In the genomic region with DNA sequence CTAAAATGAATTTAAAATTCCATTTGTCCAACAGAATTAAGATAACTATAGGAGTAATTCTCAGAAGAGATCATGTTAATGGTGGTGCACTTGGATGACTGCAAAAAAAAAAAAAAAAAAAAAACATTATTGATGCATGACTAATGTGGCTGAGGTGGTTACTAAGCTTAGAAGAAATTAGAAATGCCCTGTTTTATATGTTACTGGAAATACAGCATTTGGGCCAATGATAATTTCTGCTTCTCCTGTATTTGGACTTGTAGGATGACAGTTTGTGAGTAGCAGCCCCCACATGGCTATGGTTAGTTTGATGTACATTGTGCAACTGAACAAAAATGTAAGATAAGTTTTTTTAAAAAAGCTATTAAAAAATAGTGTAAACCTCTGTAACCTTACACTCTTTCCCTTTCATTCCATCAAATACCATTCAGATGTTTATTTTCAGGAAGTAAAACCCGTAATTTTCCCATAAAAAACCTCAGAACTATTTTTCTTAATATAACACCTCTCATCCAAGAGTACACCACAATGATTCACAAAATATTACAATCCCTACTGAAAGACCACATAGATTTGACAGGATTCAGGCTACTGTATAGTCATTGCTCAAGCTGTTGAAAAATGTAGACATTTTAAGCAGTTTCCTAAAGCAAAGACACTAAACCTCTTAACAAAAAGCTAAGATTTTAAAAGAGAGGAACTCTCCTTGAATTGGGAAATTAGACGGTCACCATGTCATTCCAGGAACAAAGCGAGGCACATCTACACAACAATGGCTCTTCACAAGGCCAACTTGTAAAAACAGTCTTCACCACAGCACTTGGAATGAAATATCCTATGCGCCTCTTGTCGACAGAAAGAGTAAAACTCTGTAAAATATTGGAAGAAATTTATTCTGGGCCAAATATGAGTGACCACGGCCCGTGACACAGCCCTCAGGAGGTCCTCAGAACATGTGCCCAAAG, we compare ENCODE assay signal across 12 cellular contexts.
DNase-seq lines count a peak whose midpoint lies in the region; ATAC-seq and TF ChIP-seq lines count a peak whose summit lies in the region.
"Had no signal": no experiment of that assay in that cellular context is flagged by ENCODE, and none has a peak within 500 bp of the region (broad histone marks: within the 10 kb centered on the region; RNA-seq: fewer than 3 reads in every experiment).

No MANE protein-coding gene starts in this region.

- DNase-seq in H4 (ENCODE audit: low spot score) (peak; percentile 77), SK-N-MC (ENCODE audit: low read depth, low spot score) (no peak), fibroblast of mammary gland (ENCODE audit: low read depth) (peak; percentile 93), stomach (no peak), NCI-H345 (lab: John Stamatoyannopoulos, UW) (no peak), prostate gland (ENCODE audit: low spot score) (no peak)
- no peak for DNase-seq in activated naive CD4-positive, alpha-beta T cell treated with anti-CD3 and anti-CD28 coated beads, Interleukin-2, amount 50 U/mL, for 72 hours (ENCODE audit: low spot score in 2 of 2)
- DNase-seq: activated naive CD8-positive, alpha-beta T cell treated with anti-CD3 and anti-CD28 coated beads for 36 hours; erythroblast had no signal

- TF ChIP-seq CTCF in fibroblast of mammary gland (conservative IDR thresholded peaks at IDR 0.05; ENCODE audit: control insufficient read depth, insufficient read depth, low read depth, low read length) (no peak), stomach (IDR thresholded peaks at IDR 0.05) (no peak), prostate gland (IDR thresholded peaks at IDR 0.05) (no peak)

- no peak for TF ChIP-seq EP300 in stomach (IDR thresholded peaks at IDR 0.05)

- WGBS in stomach, 5 donors: 86 to 92% (median 87%) methylated on average over 7 of the region's 7 CpGs
- 82% methylated on average over 7 of the region's 7 CpGs for WGBS in prostate gland

- H3K27me3 ChIP-seq in stomach (no peaks in the 10 kb centered on the region), prostate gland (replicated peaks; ENCODE audit: insufficient read depth) (no peaks in the 10 kb centered on the region)

- H3K9me3 ChIP-seq in SK-N-MC (ENCODE audit: low read depth, low read length) (no peaks in the 10 kb centered on the region), stomach (peaks cover 0 to 6% (median 0%) of the 10 kb centered on the region in 4 donors), prostate gland (no peaks in the 10 kb centered on the region)

- H3K27ac Mint-ChIP-seq in activated naive CD4-positive, alpha-beta T cell treated with anti-CD3 and anti-CD28 coated beads, Interleukin-2, amount 50 U/mL, for 72 hours: no peak overlapping the region
- H3K27ac Mint-ChIP-seq: activated naive CD8-positive, alpha-beta T cell treated with anti-CD3 and anti-CD28 coated beads for 36 hours; stimulated activated naive CD8-positive, alpha-beta T cell treated with anti-CD3 and anti-CD28 coated beads, Interleukin-15, Interleukin-2, amounts not matched to agents 100 ng/mL and 50 ng/mL, for 24 hours had no signal

- ATAC-seq in activated naive CD4-positive, alpha-beta T cell treated with anti-CD3 and anti-CD28 coated beads, Interleukin-2, amount 50 U/mL, for 72 hours: no peak

- H3K36me3 Mint-ChIP-seq in activated naive CD4-positive, alpha-beta T cell treated with anti-CD3 and anti-CD28 coated beads, Interleukin-2, amount 50 U/mL, for 72 hours: peaks cover 11 to 26% of the 10 kb centered on the region in 2 donors

- TF ChIP-seq POLR2A in stomach (IDR thresholded peaks at IDR 0.05) (no peak), prostate gland (IDR thresholded peaks at IDR 0.05) (no peak)

- no peaks in the 10 kb centered on the region for H3K4me1 ChIP-seq in stomach
- H3K4me1 ChIP-seq in prostate gland (replicated peaks): no peaks in the 10 kb centered on the region

- peak overlapping the region; percentile 11; the same call in 1 of the 2 replicates for H3K27ac ChIP-seq in SK-N-MC
- H3K27ac ChIP-seq in skin epidermis: peak overlapping the region in 15 of 21 experiments; percentile 12 to 65 (median 48)
- H3K27ac ChIP-seq in stomach: peak overlapping the region in 1 of 5 donors; percentile 12
- H3K27ac ChIP-seq in prostate gland: no peak overlapping the region
- H3K27ac ChIP-seq: HL-60 had no signal

- intact Hi-C loops in stomach (cut with DNase I; ENCODE audit: low total_unique reads): no loop called here
- intact Hi-C loops in prostate gland (cut with DNase I): no loop called here

- H3K4me3 ChIP-seq in SK-N-MC: no peak overlapping the region
- H3K4me3 ChIP-seq in fibroblast of mammary gland (ENCODE audit: control insufficient read depth, low read depth, low read length): no peak overlapping the region
- no peak overlapping the region for H3K4me3 ChIP-seq in skin epidermis
- no peak overlapping the region for H3K4me3 ChIP-seq in stomach
- no peak overlapping the region for H3K4me3 ChIP-seq in prostate gland

- no peak overlapping the region for H3K9ac ChIP-seq in SK-N-MC (ENCODE audit: insufficient read length)

- H3K36me3 ChIP-seq in SK-N-MC (ENCODE audit: insufficient read depth, low read length) (no peaks in the 10 kb centered on the region; the same call in 1 of the 2 replicates), stomach (peaks cover 0 to 2% (median under 1%) of the 10 kb centered on the region in 4 donors), prostate gland (no peaks in the 10 kb centered on the region)

- H3K9me3 Mint-ChIP-seq in activated naive CD4-positive, alpha-beta T cell treated with anti-CD3 and anti-CD28 coated beads, Interleukin-2, amount 50 U/mL, for 72 hours: peaks cover 5 to 7% of the 10 kb centered on the region in 2 donors
- H3K9me3 Mint-ChIP-seq: stimulated activated naive CD8-positive, alpha-beta T cell treated with anti-CD3 and anti-CD28 coated beads, Interleukin-15, Interleukin-2, amounts not matched to agents 100 ng/mL and 50 ng/mL, for 24 hours had no signal

Comparison
In these comparisons a context has a peak if more than half of its experiments do, and no peak if none do; other contexts are left out.
1. DNase-seq: peak in H4 (single experiment) and fibroblast of mammary gland (single experiment); none in SK-N-MC (single experiment), stomach (single experiment), NCI-H345 (single experiment), activated naive CD4-positive, alpha-beta T cell treated with anti-CD3 and anti-CD28 coated beads, Interleukin-2, amount 50 U/mL, for 72 hours (0 of 2) and prostate gland (single experiment).
2. H3K27ac ChIP-seq: peak in SK-N-MC (single experiment) and skin epidermis (15 of 21); none in prostate gland (0 of 2).